In the genomic region with DNA sequence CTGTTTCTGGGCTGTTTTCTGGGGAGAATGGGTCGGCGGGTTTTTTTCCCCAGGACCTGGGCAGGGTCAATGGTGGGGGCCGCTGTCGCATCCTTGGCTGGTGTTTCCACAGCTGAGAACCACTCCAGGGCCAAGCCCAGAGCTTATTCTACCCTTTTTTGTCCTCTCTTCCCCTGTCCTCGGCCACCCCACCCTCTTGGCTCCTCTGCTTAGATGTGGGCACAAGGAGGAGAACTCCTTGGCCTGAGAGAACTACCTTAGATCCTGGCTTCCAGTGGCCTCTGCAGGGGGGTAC, we compare ENCODE assay signal across 1 cellular context.
TF ChIP-seq lines count a peak whose summit lies in the region.

No MANE protein-coding gene starts in this region.

TF ChIP-seq in K562, 482 proteins besides CTCF, POLR2A, EP300 and RAD21:
- no peak for TF ChIP-seq FOSL1 (tag; conservative IDR thresholded peaks at IDR 0.05)
